Comparison of ENCODE assay signal across 26 cellular contexts in the genomic region with DNA sequence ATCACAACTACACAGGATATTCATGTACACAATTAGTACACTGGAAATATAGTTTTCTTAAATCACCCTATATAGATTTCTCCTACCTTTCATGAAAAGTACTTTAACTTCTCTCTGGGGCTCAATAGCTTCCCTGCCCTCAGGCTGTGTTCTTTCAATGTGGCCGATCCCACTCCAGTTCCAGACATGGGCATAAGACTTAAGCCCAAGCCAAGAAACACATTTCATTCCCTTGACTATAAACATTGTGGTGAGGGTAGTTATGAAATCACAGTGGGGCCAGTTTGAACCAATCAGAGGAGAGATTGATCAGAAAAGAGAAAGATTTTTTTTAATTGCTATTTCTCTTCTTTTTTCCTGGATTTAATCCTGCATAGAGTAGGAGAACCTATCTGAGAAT.
DNase-seq lines count a peak whose midpoint lies in the region; ATAC-seq and TF ChIP-seq lines count a peak whose summit lies in the region.
"Had no signal": no experiment of that assay in that cellular context is flagged by ENCODE, and none has a peak within 500 bp of the region (broad histone marks: within the 10 kb centered on the region; RNA-seq: fewer than 3 reads in every experiment).

No MANE protein-coding gene starts in this region.

- H3K9ac ChIP-seq in adipocyte (ENCODE audit: low read length), result no peak overlapping the region
- H3K9ac ChIP-seq: BLaER1 had no signal

- H3K9me3 Mint-ChIP-seq in MCF 10A (ENCODE audit: unreplicated experiment), result no peaks in the 10 kb centered on the region

- peak; percentile 52 for DNase-seq in MCF 10A (ENCODE audit: unreplicated experiment)
- no peak for DNase-seq in breast epithelium (ENCODE audit: low spot score in 2 of 2)
- DNase-seq in M059J (ENCODE audit: low read depth), result peak; percentile 20
- peak; percentile 45 for DNase-seq in adipocyte (ENCODE audit: low read depth)
- peak; percentile 22 for DNase-seq in fibroblast of peridontal ligament (ENCODE audit: extremely low read depth)
- no peak for DNase-seq in esophagus muscularis mucosa (ENCODE audit: extremely low spot score)
- DNase-seq: BE2C; C1 segment of cervical spinal cord; CD4-positive, alpha-beta memory T cell; CD4-positive, CD25-positive, alpha-beta regulatory T cell; CD8-positive, alpha-beta memory T cell; COR-L47; DMS 273 treated with DMSO at 0.1 percent for 48 hours; DMS153; DMS53; DMS79; DND-41; EL; GDM1 had no signal

- H3K27me3 ChIP-seq in breast epithelium (no peaks in the 10 kb centered on the region), adipocyte (replicated peaks; ENCODE audit: control insufficient read depth, insufficient read depth, low read length) (no peaks in the 10 kb centered on the region), esophagus muscularis mucosa (no peaks in the 10 kb centered on the region)
- H3K27me3 ChIP-seq: BE2C, BLaER1 had no signal

- no peak overlapping the region for H3K4me3 ChIP-seq in breast epithelium
- no peak overlapping the region for H3K4me3 ChIP-seq in adipocyte (ENCODE audit: low read length)
- no peak overlapping the region for H3K4me3 ChIP-seq in esophagus muscularis mucosa
- H3K4me3 ChIP-seq: A549, BLaER1, GM12878 had no signal

- WGBS in esophagus muscularis mucosa, result 88% methylated on average over 1 of the region's 1 CpG

- no peaks in the 10 kb centered on the region for H3K9me3 ChIP-seq in breast epithelium
- no peaks in the 10 kb centered on the region for H3K9me3 ChIP-seq in adipocyte (ENCODE audit: control insufficient read depth, low read length)
- H3K9me3 ChIP-seq in esophagus muscularis mucosa, result no peaks in the 10 kb centered on the region
- H3K9me3 ChIP-seq: A549, BE2C, BLaER1 had no signal

- TF ChIP-seq CTCF in MCF 10A (IDR thresholded peaks at IDR 0.05; ENCODE audit: unreplicated experiment) (no peak), breast epithelium (IDR thresholded peaks at IDR 0.05) (no peak), esophagus muscularis mucosa (IDR thresholded peaks at IDR 0.05) (no peak)

- H3K4me1 ChIP-seq in breast epithelium (no peaks in the 10 kb centered on the region), adipocyte (ENCODE audit: control insufficient read depth, insufficient read depth, low read length) (peaks cover 5% of the 10 kb centered on the region), esophagus muscularis mucosa (no peaks in the 10 kb centered on the region)
- H3K4me1 ChIP-seq: A549, BE2C, BLaER1 had no signal

- H3K27ac ChIP-seq in breast epithelium, result no peak overlapping the region
- H3K27ac ChIP-seq in esophagus muscularis mucosa (replicated peaks in 1 of 4), result no peak overlapping the region
- H3K27ac ChIP-seq: 22Rv1, A549, BLaER1 had no signal

- POLR2A ChIA-PET in MCF 10A (lab: Yijun Ruan, JAX), result no interaction called here

- ATAC-seq in HG03196 (IDR thresholded peaks at IDR 0.05; ENCODE audit: unreplicated experiment) (no peak), GM18520 (IDR thresholded peaks at IDR 0.05; ENCODE audit: unreplicated experiment) (no peak)
- ATAC-seq: A549, GM12878 had no signal

- no peak overlapping the region for H3K4me3 Mint-ChIP-seq in MCF 10A (ENCODE audit: unreplicated experiment)
- H3K4me3 Mint-ChIP-seq: CD14-positive monocyte; CD4-positive, alpha-beta memory T cell; CD4-positive, CD25-positive, alpha-beta regulatory T cell; CD8-positive, alpha-beta memory T cell had no signal

- no TSS peak for BruUV-seq in MCF 10A (replicated peaks; lab: Mats Ljungman, UMichigan)

- CTCF ChIA-PET in MCF 10A (lab: Yijun Ruan, JAX), result no interaction called here

- no peaks in the 10 kb centered on the region for H3K36me3 Mint-ChIP-seq in MCF 10A (ENCODE audit: insufficient read depth, unreplicated experiment)
- H3K36me3 Mint-ChIP-seq: CD14-positive monocyte; CD4-positive, alpha-beta memory T cell; CD4-positive, CD25-positive, alpha-beta regulatory T cell; CD8-positive, alpha-beta memory T cell had no signal

- no peaks in the 10 kb centered on the region for H3K27me3 Mint-ChIP-seq in MCF 10A (ENCODE audit: insufficient read depth, unreplicated experiment)
- H3K27me3 Mint-ChIP-seq: CD4-positive, alpha-beta memory T cell; CD4-positive, CD25-positive, alpha-beta regulatory T cell; CD8-positive, alpha-beta memory T cell had no signal

- intact Hi-C loops in MCF 10A (cut with micrococcal nuclease), result no loop called here
- intact Hi-C loops in breast epithelium (cut with DNase I; ENCODE audit: low total_unique reads), result no loop called here
- intact Hi-C loops in esophagus muscularis mucosa (cut with DNase I), result no loop called here

- no peak for TF ChIP-seq POLR2A in breast epithelium (IDR thresholded peaks at IDR 0.05)
- no peak for TF ChIP-seq POLR2A in esophagus muscularis mucosa (IDR thresholded peaks at IDR 0.05; ENCODE audit: low read depth)

- H3K4me1 Mint-ChIP-seq in MCF 10A (ENCODE audit: insufficient read depth, unreplicated experiment), result peaks cover 13% of the 10 kb centered on the region
- H3K4me1 Mint-ChIP-seq: CD14-positive monocyte; CD4-positive, alpha-beta memory T cell; CD4-positive, CD25-positive, alpha-beta regulatory T cell; CD8-positive, alpha-beta memory T cell had no signal

- H3K27ac Mint-ChIP-seq in MCF 10A (ENCODE audit: low read depth, unreplicated experiment), result no peak overlapping the region
- H3K27ac Mint-ChIP-seq: CD14-positive monocyte; CD4-positive, alpha-beta memory T cell; CD4-positive, CD25-positive, alpha-beta regulatory T cell had no signal

- H3K36me3 ChIP-seq in breast epithelium (no peaks in the 10 kb centered on the region), adipocyte (ENCODE audit: control insufficient read depth, insufficient read depth, low read length, severe bottlenecking) (no peaks in the 10 kb centered on the region), esophagus muscularis mucosa (no peaks in the 10 kb centered on the region)
- H3K36me3 ChIP-seq: BE2C, BLaER1 had no signal

- no peak for TF ChIP-seq EP300 in esophagus muscularis mucosa (IDR thresholded peaks at IDR 0.05)

Comparison
In these comparisons a context has a peak if more than half of its experiments do, and no peak if none do; other contexts are left out.
1. DNase-seq: peak in MCF 10A (single experiment), M059J (single experiment), adipocyte (single experiment) and fibroblast of peridontal ligament (single experiment); none in breast epithelium (0 of 2) and esophagus muscularis mucosa (single experiment).